ENCODE assay signal across 2 cellular contexts in the genomic region with DNA sequence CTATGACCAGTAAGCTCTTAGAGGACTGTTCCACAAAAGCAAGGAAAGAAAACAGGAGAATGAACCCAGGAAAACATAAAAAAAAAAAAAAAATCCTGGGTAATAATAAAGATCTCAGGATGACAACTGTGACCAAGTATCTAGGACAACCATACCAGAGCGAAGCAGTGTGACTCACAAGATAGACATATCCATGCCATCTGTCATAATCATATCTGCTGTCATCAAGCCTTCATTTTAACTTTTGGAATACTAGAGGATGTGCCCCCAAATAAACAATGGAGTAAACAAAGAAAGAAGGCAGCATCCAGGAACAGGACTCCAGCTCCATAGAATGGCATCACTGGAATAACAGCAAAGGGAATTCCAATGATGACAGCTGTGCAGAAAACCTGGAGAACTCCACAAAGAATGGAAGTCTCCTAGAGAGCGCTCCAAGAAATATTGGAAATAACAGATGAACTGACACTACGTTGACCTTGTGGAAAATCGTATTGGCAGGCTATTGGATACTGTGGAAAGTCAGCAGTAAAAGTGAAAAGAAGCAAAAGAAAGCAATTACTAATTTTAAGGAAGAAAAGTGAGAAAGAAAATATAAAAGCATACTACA.
A peak's percentile ranks its signal among the peaks of the same experiment; 100 is the strongest.
TF ChIP-seq lines count a peak whose summit lies in the region.

No MANE protein-coding gene starts in this region.

TF ChIP-seq in HepG2, 621 proteins besides CTCF, POLR2A, EP300 and RAD21:
- TF ChIP-seq PRDM15 (CRISPR knock-in tag; IDR thresholded peaks at IDR 0.05) = peak; percentile 77; the same call in 1 of the 2 replicates
- TF ChIP-seq ZNF136 (CRISPR knock-in tag; IDR thresholded peaks at IDR 0.05; ENCODE audit: low read depth) = no peak
- TF ChIP-seq GPN1 (CRISPR knock-in tag; IDR thresholded peaks at IDR 0.05; ENCODE audit: borderline replicate concordance) = no peak

TF ChIP-seq in K562, 482 proteins besides CTCF, POLR2A, EP300 and RAD21:
- TF ChIP-seq CBFA2T2 (conservative IDR thresholded peaks at IDR 0.05) = peak; percentile 38; the same call in 1 of the 2 replicates
- TF ChIP-seq FOSL1 (tag; conservative IDR thresholded peaks at IDR 0.05) = peak; percentile 54; the same call in 1 of the 2 replicates
- TF ChIP-seq, protein P1, sequence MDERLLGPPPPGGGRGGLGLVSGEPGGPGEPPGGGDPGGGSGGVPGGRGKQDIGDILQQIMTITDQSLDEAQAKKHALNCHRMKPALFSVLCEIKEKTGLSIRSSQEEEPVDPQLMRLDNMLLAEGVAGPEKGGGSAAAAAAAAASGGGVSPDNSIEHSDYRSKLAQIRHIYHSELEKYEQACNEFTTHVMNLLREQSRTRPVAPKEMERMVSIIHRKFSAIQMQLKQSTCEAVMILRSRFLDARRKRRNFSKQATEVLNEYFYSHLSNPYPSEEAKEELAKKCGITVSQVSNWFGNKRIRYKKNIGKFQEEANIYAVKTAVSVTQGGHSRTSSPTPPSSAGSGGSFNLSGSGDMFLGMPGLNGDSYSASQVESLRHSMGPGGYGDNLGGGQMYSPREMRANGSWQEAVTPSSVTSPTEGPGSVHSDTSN (CRISPR knock-in tag; IDR thresholded peaks at IDR 0.05; ENCODE audit: low read depth) = peak; percentile 58; the same call in 1 of the 2 replicates
- TF ChIP-seq, protein P1 (tag; conservative IDR thresholded peaks at IDR 0.05; ENCODE audit: low read depth) = peak; percentile 55
- TF ChIP-seq CBFA2T3 (IDR thresholded peaks at IDR 0.05) = peak; percentile 55
- peak; percentile 60 for TF ChIP-seq ARID1B (IDR thresholded peaks at IDR 0.05)
- no peak for TF ChIP-seq NFXL1 (CRISPR knock-in tag; IDR thresholded peaks at IDR 0.05)
- 0 out of 2 replicates have a peak, but pooled peaks have one; percentile 26 for TF ChIP-seq FOXJ2 (tag; IDR thresholded peaks at IDR 0.05)
- TF ChIP-seq NFYB (IDR thresholded peaks at IDR 0.05; ENCODE audit: extremely low read depth, insufficient read length) = no peak
- no peak for TF ChIP-seq GTF2F1 (IDR thresholded peaks at IDR 0.05; ENCODE audit: low read depth, low read length)
- TF ChIP-seq MEIS2 (IDR thresholded peaks at IDR 0.05; ENCODE audit: partially characterized antibody) = peak; percentile 88
- TF ChIP-seq PKNOX1 (IDR thresholded peaks at IDR 0.05) = peak; percentile 53
- no peak for TF ChIP-seq ZNF133 (CRISPR knock-in tag; IDR thresholded peaks at IDR 0.05)
- TF ChIP-seq ZBTB9 (CRISPR knock-in tag; IDR thresholded peaks at IDR 0.05) = no peak
- TF ChIP-seq HNRNPH1 (optimal IDR thresholded peaks at IDR 0.05; ENCODE audit: low read depth, low read length) = no peak
- TF ChIP-seq ZNF436 (CRISPR knock-in tag; IDR thresholded peaks at IDR 0.05) = no peak
- peak; percentile 25; the same call in 1 of the 2 replicates for TF ChIP-seq TAL1 (IDR thresholded peaks at IDR 0.05)
- peak; percentile 56; the same call in 1 of the 2 replicates for TF ChIP-seq TEAD4 (IDR thresholded peaks at IDR 0.05; ENCODE audit: low read length)
- TF ChIP-seq TEAD4 (CRISPR knock-in tag; IDR thresholded peaks at IDR 0.05; ENCODE audit: borderline replicate concordance) = no peak
- TF ChIP-seq ZNF79 (CRISPR knock-in tag; IDR thresholded peaks at IDR 0.05; ENCODE audit: low read depth) = no peak
- TF ChIP-seq GMEB1 (CRISPR knock-in tag; IDR thresholded peaks at IDR 0.05) = no peak
- no peak for TF ChIP-seq SREBF2 (CRISPR knock-in tag; IDR thresholded peaks at IDR 0.05)
